In the genomic region with DNA sequence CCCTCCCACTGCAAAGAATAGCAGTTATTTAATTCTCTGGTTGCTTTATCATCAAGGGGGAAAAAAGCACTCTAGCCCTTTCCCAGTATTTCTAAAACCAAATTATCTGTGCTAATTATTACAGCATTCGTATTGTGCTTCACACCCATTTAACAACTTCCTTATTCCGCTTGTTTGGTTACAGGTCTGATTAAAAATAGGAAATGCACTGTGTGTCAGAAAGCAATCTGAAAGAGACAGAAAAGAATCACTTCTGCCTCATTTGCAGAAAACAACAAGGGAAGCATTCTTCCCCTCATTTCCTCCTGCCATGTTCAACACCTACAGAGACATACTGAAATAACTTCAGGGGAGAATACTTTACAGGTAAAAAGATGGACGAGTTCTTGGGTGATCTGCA, we compare ENCODE assay signal across 12 cellular contexts.
A peak's percentile ranks its signal among the peaks of the same experiment; 100 is the strongest.
DNase-seq lines count a peak whose midpoint lies in the region; ATAC-seq and TF ChIP-seq lines count a peak whose summit lies in the region.
"Had no signal": no experiment of that assay in that cellular context is flagged by ENCODE, and none has a peak within 500 bp of the region (broad histone marks: within the 10 kb centered on the region; RNA-seq: fewer than 3 reads in every experiment).

No MANE protein-coding gene starts in this region.

- peak overlapping the region; percentile 57 for H3K4me2 ChIP-seq in OCI-LY7 (ENCODE audit: low read length)

- H3K27me3 ChIP-seq in upper lobe of left lung = no peaks in the 10 kb centered on the region
- H3K27me3 ChIP-seq: cardiac muscle cell had no signal

- no peaks in the 10 kb centered on the region for H4K20me1 ChIP-seq in OCI-LY7 (ENCODE audit: insufficient read depth, low read length)

- intact Hi-C loops in OCI-LY7 (cut with micrococcal nuclease; ENCODE audit: unreplicated experiment) (no loop called here), mucosa of descending colon (cut with DNase I, micrococcal nuclease) (no loop called here)

- H3K27ac ChIP-seq in OCI-LY7 (ENCODE audit: low read depth, low read length, poor library complexity, severe bottlenecking) = peak overlapping the region; percentile 58
- peak overlapping the region in 1 of 4 donors; percentile 46 for H3K27ac ChIP-seq in upper lobe of left lung
- H3K27ac ChIP-seq: 22Rv1, cardiac muscle cell had no signal

- no peak for TF ChIP-seq POLR2A in upper lobe of left lung (IDR thresholded peaks at IDR 0.05)

- ATAC-seq in GM19351 (IDR thresholded peaks at IDR 0.05; ENCODE audit: unreplicated experiment) (peak; percentile 41), mucosa of descending colon (peak; percentile 15), upper lobe of left lung (ENCODE audit: low FRiP score in 2 of 2) (no peak)

- H3K9me2 ChIP-seq in OCI-LY7 (ENCODE audit: insufficient read depth, low read length) = no peaks in the 10 kb centered on the region

- POLR2A ChIA-PET in OCI-LY7 (lab: Charles Lee) = interaction anchor here (0.6 kb wide), 1 partner anchor 31 kb away, joined by 3 read pairs; no protein-coding TSS in a partner anchor

- H3K9me3 ChIP-seq in OCI-LY7 (ENCODE audit: low read length) = no peaks in the 10 kb centered on the region
- no peaks in the 10 kb centered on the region for H3K9me3 ChIP-seq in mucosa of descending colon
- H3K9me3 ChIP-seq in upper lobe of left lung = no peaks in the 10 kb centered on the region

- 50 to 70% methylated on average over 3 of the region's 3 CpGs for WGBS in upper lobe of left lung, 2 donors

- H2AFZ ChIP-seq in OCI-LY7 (ENCODE audit: low read length) = no peak overlapping the region

- H3K4me3 ChIP-seq in OCI-LY7 (ENCODE audit: low read depth, low read length, poor library complexity, severe bottlenecking) = no peak overlapping the region
- no peak overlapping the region for H3K4me3 ChIP-seq in mucosa of descending colon
- no peak overlapping the region for H3K4me3 ChIP-seq in upper lobe of left lung
- H3K4me3 ChIP-seq: cardiac muscle cell had no signal

- no peak for TF ChIP-seq CTCF in OCI-LY7 (conservative IDR thresholded peaks at IDR 0.05; ENCODE audit: low read length)
- no peak for TF ChIP-seq CTCF in mucosa of descending colon (IDR thresholded peaks at IDR 0.05)
- TF ChIP-seq CTCF in upper lobe of left lung (IDR thresholded peaks at IDR 0.05) = no peak

- H3K79me2 ChIP-seq in OCI-LY7 (ENCODE audit: insufficient read depth, low read depth, low read length) = no peaks in the 10 kb centered on the region

- TF ChIP-seq EP300 in upper lobe of left lung (IDR thresholded peaks at IDR 0.05) = no peak

- H3K36me3 ChIP-seq in OCI-LY7 (ENCODE audit: insufficient read depth, low read length) (no peaks in the 10 kb centered on the region), mucosa of descending colon (ENCODE audit: low read depth) (no peaks in the 10 kb centered on the region), upper lobe of left lung (no peaks in the 10 kb centered on the region)
- H3K36me3 ChIP-seq: cardiac muscle cell had no signal

- H3K4me1 ChIP-seq in OCI-LY7 (ENCODE audit: insufficient read depth, low read length, poor library complexity, severe bottlenecking) = peaks cover 24% of the 10 kb centered on the region
- peaks cover 17% of the 10 kb centered on the region for H3K4me1 ChIP-seq in mucosa of descending colon (ENCODE audit: low read depth)
- H3K4me1 ChIP-seq in upper lobe of left lung = peaks cover 0 to 8% (median 5%) of the 10 kb centered on the region in 4 donors

- CTCF ChIA-PET in OCI-LY7 (lab: Charles Lee; ENCODE audit: unreplicated experiment) = no interaction called here

- BruUV-seq in OCI-LY7 (replicated peaks; lab: Mats Ljungman, UMichigan) = TSS peak; percentile 22

- DNase-seq in DMS79 treated with DMSO at 0.1 percent for 48 hours (lab: John Stamatoyannopoulos, UW) (peak; percentile 0), DMS79 (lab: John Stamatoyannopoulos, UW) (no peak), OCI-LY7 (ENCODE audit: low spot score) (peak; percentile 18), mucosa of descending colon (no peak), activated gamma-delta T cell treated with Interleukin-2 at 50 U/mL for 16 hours (no peak), UCSD-AML1 (lab: John Stamatoyannopoulos, UW; ENCODE audit: unreplicated experiment) (no peak), upper lobe of left lung (no peak)
- DNase-seq: NCI-H1436 treated with DMSO at 0.1 percent for 48 hours, NCI-H82 had no signal

Comparison
In these comparisons a context has a peak if more than half of its experiments do, and no peak if none do; other contexts are left out.
1. DNase-seq: peak in DMS79 treated with DMSO at 0.1 percent for 48 hours (single experiment) and OCI-LY7 (single experiment); none in DMS79 (single experiment), mucosa of descending colon (0 of 3), activated gamma-delta T cell treated with Interleukin-2 at 50 U/mL for 16 hours (single experiment), UCSD-AML1 (single experiment) and upper lobe of left lung (0 of 2).
2. ATAC-seq: peak in GM19351 (single experiment) and mucosa of descending colon (single experiment); none in upper lobe of left lung (0 of 2).